In genomic region chr17:59723607-59724006, GRCh38 we compare ENCODE assay signal across 23 cellular contexts. TPM values are rescaled to one million over a fixed set of nuclear protein-coding genes. Genes with fewer than 3 reads are reported as not detected.
DNase-seq lines count a peak whose midpoint lies in the region; ATAC-seq, FAIRE-seq and TF ChIP-seq lines count a peak whose summit lies in the region.
"Had no signal": no experiment of that assay in that cellular context is flagged by ENCODE, and none has a peak within 500 bp of the region (broad histone marks: within the 10 kb centered on the region; RNA-seq: fewer than 3 reads in every experiment).

No MANE protein-coding gene starts in this region.

- no peak for TF ChIP-seq RAD21 in A549 (conservative IDR thresholded peaks at IDR 0.05 in 1 of 2, IDR thresholded peaks at IDR 0.05 in 1 of 2)

- peak overlapping the region; percentile 2; the same call in 1 of the 3 replicates for H3K4me2 ChIP-seq in A549

- H3K9me3 ChIP-seq in A549 (no peaks in the 10 kb centered on the region), SK-N-MC (ENCODE audit: low read depth, low read length) (no peaks in the 10 kb centered on the region), duodenal mucosa (ENCODE audit: control insufficient read depth in 1 of 2, low read length in 2 of 2) (no peaks in the 10 kb centered on the region), small intestine (ENCODE audit: control insufficient read depth, low read depth) (no peaks in the 10 kb centered on the region)
- H3K9me3 ChIP-seq: BE2C, right lobe of liver, testis had no signal

- peaks cover 2% of the 10 kb centered on the region for H3K4me1 Mint-ChIP-seq in endothelial cell (ENCODE audit: unreplicated experiment)

- DNase-seq in A549 (ENCODE audit: low read depth in 1 of 2, low spot score in 1 of 2) (no peak), SK-N-MC (ENCODE audit: low read depth, low spot score) (no peak), small intestine (peak; percentile 87), endothelial cell (ENCODE audit: low spot score) (no peak), mesenteric fat pad (ENCODE audit: low spot score) (no peak), HEK293T (ENCODE audit: extremely low spot score) (no peak)
- DNase-seq: activated CD4-positive, alpha-beta T cell treated with anti-CD3 and anti-CD28 coated beads, Interleukin-2, amount 50 U/mL, for 1 hour; BE2C; EL; GOT3; naive B cell; NCI-H1105 treated with DMSO at 0.1 percent for 48 hours; NCI-H2081; NCI-H345; NCI-H774; right lobe of liver; SHP77; T-helper 1 cell; testis had no signal

- no peak for TF ChIP-seq POLR2A in A549 (IDR thresholded peaks at IDR 0.05; ENCODE audit: low read length)

- no peak overlapping the region for H3K4me3 Mint-ChIP-seq in endothelial cell (ENCODE audit: unreplicated experiment)

- no peak for TF ChIP-seq CTCF in A549 (IDR thresholded peaks at IDR 0.05)
- no peak for TF ChIP-seq CTCF in endothelial cell (IDR thresholded peaks at IDR 0.05; ENCODE audit: unreplicated experiment)

- H3K27me3 ChIP-seq in duodenal mucosa (ENCODE audit: control insufficient read depth in 1 of 2, insufficient read depth in 2 of 2, low read length in 2 of 2) = no peaks in the 10 kb centered on the region
- H3K27me3 ChIP-seq in small intestine (ENCODE audit: control insufficient read depth in 2 of 2, insufficient read depth in 2 of 2, low read length in 2 of 2) = no peaks in the 10 kb centered on the region
- H3K27me3 ChIP-seq: BE2C, right lobe of liver, testis had no signal

- H3K9me3 Mint-ChIP-seq in endothelial cell (ENCODE audit: unreplicated experiment) = no peaks in the 10 kb centered on the region
- H3K9me3 Mint-ChIP-seq: naive B cell had no signal

- H3K9ac ChIP-seq in SK-N-MC (ENCODE audit: insufficient read length) = no peak overlapping the region
- H3K9ac ChIP-seq in duodenal mucosa (ENCODE audit: low read depth in 1 of 2, low read length in 2 of 2) = peak overlapping the region in 1 of 2 donors; percentile 21

- no peaks in the 10 kb centered on the region for H3K36me3 Mint-ChIP-seq in endothelial cell (ENCODE audit: low read depth, unreplicated experiment)
- H3K36me3 Mint-ChIP-seq: naive B cell had no signal

- WGBS in A549 (ENCODE audit: missing lambda C conversion rate) = 87% methylated on average over 1 of the region's 1 CpG
- WGBS in small intestine, 3 donors = 19 to 44% (median 31%) methylated on average over 1 of the region's 1 CpG

- H3K27ac ChIP-seq in A549 (0 out of 6 replicates have a peak overlapping the region, but pooled peaks of 1 of the 2 experiments have one; percentile 12), SK-N-MC (peak overlapping the region; percentile 63), duodenal mucosa (ENCODE audit: low read depth, low read length) (no peak overlapping the region), small intestine (ENCODE audit: low read depth in 1 of 2, low read length in 1 of 2) (peak overlapping the region; percentile 47 to 65)
- H3K27ac ChIP-seq: testis had no signal

- FAIRE-seq in A549 (lab: Jason Lieb, UNC) = no peak
- FAIRE-seq in small intestine (lab: Jason Lieb, UNC) = no peak
- FAIRE-seq: D721Med had no signal

- ATAC-seq in A549 (no peak; a peak in 1 of 6 replicates), HG02884 (IDR thresholded peaks at IDR 0.05; ENCODE audit: unreplicated experiment) (no peak)

- H3K27me3 Mint-ChIP-seq in endothelial cell (ENCODE audit: unreplicated experiment) = no peaks in the 10 kb centered on the region
- H3K27me3 Mint-ChIP-seq: naive B cell had no signal

- H3K36me3 ChIP-seq in SK-N-MC (ENCODE audit: insufficient read depth, low read length) = peaks cover 6% of the 10 kb centered on the region
- no peaks in the 10 kb centered on the region for H3K36me3 ChIP-seq in duodenal mucosa (ENCODE audit: control insufficient read depth in 1 of 2, insufficient read depth in 2 of 2, low read length in 2 of 2)
- no peaks in the 10 kb centered on the region for H3K36me3 ChIP-seq in small intestine (ENCODE audit: control insufficient read depth in 2 of 2, insufficient read depth in 2 of 2, low read length in 2 of 2)
- H3K36me3 ChIP-seq: BE2C, right lobe of liver had no signal

- POLR2A ChIA-PET in A549 (lab: Yijun Ruan, JAX) = no interaction called here
- POLR2A ChIA-PET in HEK293T (lab: Yijun Ruan, JAX) = no interaction called here

- H3K27ac Mint-ChIP-seq in endothelial cell (ENCODE audit: unreplicated experiment) = no peak overlapping the region

- H3K4me3 ChIP-seq in A549 (no peak overlapping the region), SK-N-MC (no peak overlapping the region), duodenal mucosa (ENCODE audit: low read depth in 1 of 2, low read length in 2 of 2) (peak overlapping the region; percentile 5 to 49), small intestine (ENCODE audit: low read depth in 1 of 2, low read length in 2 of 2) (no peak overlapping the region)
- H3K4me3 ChIP-seq: coronary artery, right lobe of liver, testis had no signal

- CTCF ChIA-PET in A549 (lab: Yijun Ruan, JAX) (interaction anchor here (1.2 to 1.6 kb wide), 2 partner anchors 12 to 30 kb away, joined by 3 to 4 read pairs; no protein-coding TSS in a partner anchor), HEK293T (lab: Yijun Ruan, JAX) (no interaction called here)

- no peak for TF ChIP-seq EP300 in A549 (IDR thresholded peaks at IDR 0.05)

- peaks cover 47% of the 10 kb centered on the region for H3K4me1 ChIP-seq in A549
- H3K4me1 ChIP-seq in duodenal mucosa (ENCODE audit: control insufficient read depth in 1 of 2, insufficient read depth in 2 of 2, low read length in 2 of 2) = peaks cover 6 to 24% of the 10 kb centered on the region in 2 donors
- H3K4me1 ChIP-seq in small intestine (ENCODE audit: control insufficient read depth in 2 of 2, insufficient read depth in 1 of 2, low read depth in 1 of 2, low read length in 1 of 2) = peaks cover 3 to 4% of the 10 kb centered on the region in 2 donors
- H3K4me1 ChIP-seq: BE2C had no signal

TF ChIP-seq in A549, 52 proteins besides CTCF, POLR2A, EP300 and RAD21:
- TF ChIP-seq MAFK (IDR thresholded peaks at IDR 0.05; ENCODE audit: partially characterized antibody) (peak; percentile 91), HOXB13 (CRISPR knock-in tag; IDR thresholded peaks at IDR 0.05; ENCODE audit: low read depth) (no peak)

TF ChIP-seq in HEK293T, 16 proteins besides CTCF, POLR2A, EP300 and RAD21:
- TF ChIP-seq BHLHE40 (IDR thresholded peaks at IDR 0.05; ENCODE audit: borderline replicate concordance) (no peak), FOXM1 (IDR thresholded peaks at IDR 0.05; ENCODE audit: borderline replicate concordance) (no peak), PKNOX1 (IDR thresholded peaks at IDR 0.05) (no peak), SUZ12 (IDR thresholded peaks at IDR 0.05) (no peak), FOXK2 (IDR thresholded peaks at IDR 0.05) (no peak), SP1 (IDR thresholded peaks at IDR 0.05) (no peak), HDGF (IDR thresholded peaks at IDR 0.05; ENCODE audit: borderline replicate concordance) (no peak), LEF1 (IDR thresholded peaks at IDR 0.05; ENCODE audit: borderline replicate concordance) (no peak), NFRKB (IDR thresholded peaks at IDR 0.05) (no peak), ZNF384 (IDR thresholded peaks at IDR 0.05) (no peak), FOXA1 (IDR thresholded peaks at IDR 0.05) (no peak), TARDBP (IDR thresholded peaks at IDR 0.05) (no peak), ELF4 (IDR thresholded peaks at IDR 0.05) (no peak), ARNT (IDR thresholded peaks at IDR 0.05) (no peak), CTBP1 (IDR thresholded peaks at IDR 0.05; ENCODE audit: borderline replicate concordance) (no peak), L3MBTL2 (conservative IDR thresholded peaks at IDR 0.05) (no peak)

RNA-seq across cellular contexts. Expression of gene VMP1, which starts 16.2 kb away (rescaled TPM):
- polyA plus RNA-seq in A549 (2011; rRNA removed) (638 and 726 TPM in 2 replicates), A549 (2017; fragmentation: RNase III; extraction: RNeasy Plus Mini Kit Qiagen cat#74134 plus additional on column Dnase treatment) (354 to 422 TPM (median 395 TPM) in 3 replicates), small intestine (100 to 1,000 TPM in 1 of 3 donors, 10 to 100 TPM in 2; 62.1 to 110 (median 84.3) TPM)
- 95.8 and 122 TPM in 2 replicates for polyA plus RNA-seq in A549 (2012; cell fraction: cytosol; rRNA removed)
- polyA plus RNA-seq in A549 (2012; cell fraction: nucleus; rRNA removed) = 106 and 218 TPM in 2 replicates
- polyA minus RNA-seq in A549 (2011; rRNA and poly(A)+ RNA removed) = 969 and 1,130 TPM in 2 replicates
- total RNA-seq in endothelial cell (ENCODE audit: unreplicated experiment) (64.9 TPM), mesenteric fat pad (417 TPM)

RNA-seq across cellular contexts. Expression of gene PTRH2, which starts 16.4 kb away (rescaled TPM):
- polyA plus RNA-seq in A549 (2011; rRNA removed) (169 and 171 TPM in 2 replicates), A549 (2017; fragmentation: RNase III; extraction: RNeasy Plus Mini Kit Qiagen cat#74134 plus additional on column Dnase treatment) (109 to 114 TPM (median 111 TPM) in 3 replicates), small intestine (10 to 100 TPM in 2 of 3 donors, 1 to 10 TPM in 1; 8.6 to 29.9 (median 14.5) TPM)
- polyA plus RNA-seq in A549 (2012; cell fraction: cytosol; rRNA removed) = 94.6 and 108 TPM in 2 replicates
- polyA plus RNA-seq in A549 (2012; cell fraction: nucleus; rRNA removed) = 35.6 and 63.6 TPM in 2 replicates
- polyA minus RNA-seq in A549 (2011; rRNA and poly(A)+ RNA removed) = 53.6 and 71.5 TPM in 2 replicates
- total RNA-seq in endothelial cell (ENCODE audit: unreplicated experiment) (15.4 TPM), mesenteric fat pad (29.1 TPM)

Comparison
In these comparisons a context has a peak if more than half of its experiments do, and no peak if none do; other contexts are left out.
1. H3K4me3 ChIP-seq: peak in duodenal mucosa (2 of 2); none in A549 (single experiment), SK-N-MC (single experiment) and small intestine (0 of 2).